Comparison of ENCODE assay signal across 8 cellular contexts in genomic region chr1:109395602-109396512, GRCh38.
DNase-seq lines count a peak whose midpoint lies in the region; ATAC-seq, FAIRE-seq and TF ChIP-seq lines count a peak whose summit lies in the region.

No MANE protein-coding gene starts in this region.

- DNase-seq in H54 (ENCODE audit: insufficient read length, low spot score) (no peak), SKM-1 treated with dmso at 0.1 percent for 144 hours (lab: John Stamatoyannopoulos, UW; ENCODE audit: unreplicated experiment) (peak; percentile 85), glomerular visceral epithelial cell (ENCODE audit: extremely low spot score) (peak; percentile 65), skeletal muscle cell (ENCODE audit: low read depth) (no peak), DMS 273 treated with DMSO at 0.1 percent for 48 hours (lab: John Stamatoyannopoulos, UW) (no peak), RKO (ENCODE audit: low spot score) (no peak)
- no peak for DNase-seq in activated CD4-positive, alpha-beta T cell treated with anti-CD3 and anti-CD28 coated beads, Interleukin-2, amount 50 U/mL, for 48 hours

- ATAC-seq in HG02588 (IDR thresholded peaks at IDR 0.05; ENCODE audit: unreplicated experiment): no peak

- FAIRE-seq in H54 (lab: Jason Lieb, UNC): peak; percentile 11

- TF ChIP-seq POLR2A in H54 (IDR thresholded peaks at IDR 0.05; ENCODE audit: low read depth, low read length): no peak

- peak overlapping the region; percentile 56 for H3K4me3 ChIP-seq in skeletal muscle cell (ENCODE audit: low read depth, low read length)

Comparison
In these comparisons a context has a peak if more than half of its experiments do, and no peak if none do; other contexts are left out.
1. DNase-seq: peak in SKM-1 treated with dmso at 0.1 percent for 144 hours (single experiment) and glomerular visceral epithelial cell (single experiment); none in H54 (single experiment), skeletal muscle cell (single experiment), activated CD4-positive, alpha-beta T cell treated with anti-CD3 and anti-CD28 coated beads, Interleukin-2, amount 50 U/mL, for 48 hours (0 of 2), DMS 273 treated with DMSO at 0.1 percent for 48 hours (single experiment) and RKO (single experiment).